Comparison of ENCODE assay signal across 8 cellular contexts in genomic region chr13:20704459-20705069, GRCh38. TPM values are rescaled to one million over a fixed set of nuclear protein-coding genes. Genes with fewer than 3 reads are reported as not detected.
DNase-seq lines count a peak whose midpoint lies in the region; ATAC-seq and TF ChIP-seq lines count a peak whose summit lies in the region.

No MANE protein-coding gene starts in this region.

- H3K27me3 ChIP-seq in H7 (ENCODE audit: control insufficient read depth, insufficient read depth, low read length): peaks cover 36% of the 10 kb centered on the region

- CTCF ChIA-PET in T-cell (lab: Charles Lee) (interaction anchor here in 1 of 2 donors (0.6 to 1.0 kb wide), 3 partner anchors 33 to 938 kb away, joined by 3 to 5 read pairs (median 4); no protein-coding TSS in a partner anchor), HEK293T (lab: Yijun Ruan, JAX) (interaction anchor here (0.5 to 0.6 kb wide), 3 partner anchors 55 to 165 kb away, joined by 3 to 5 read pairs (median 4); no protein-coding TSS in a partner anchor)

- no peaks in the 10 kb centered on the region for H3K36me3 Mint-ChIP-seq in T-cell

- H3K27ac Mint-ChIP-seq in T-cell: no peak overlapping the region

- peak; percentile 71 for DNase-seq in H7
- DNase-seq in T-cell: no peak
- no peak for DNase-seq in fibroblast of villous mesenchyme (ENCODE audit: low read depth)
- no peak for DNase-seq in sciatic nerve (ENCODE audit: low spot score)
- DNase-seq in HEK293T (ENCODE audit: extremely low spot score): no peak
- DNase-seq in stimulated activated CD4-positive, alpha-beta T cell treated with anti-CD3 and anti-CD28 coated beads, Interleukin-4, amount 100 ng/mL, for 24 hours: no peak

- H3K4me1 Mint-ChIP-seq in T-cell: peaks cover 7 to 16% (median 13%) of the 10 kb centered on the region in 3 donors

- peaks cover 13 to 15% of the 10 kb centered on the region in 2 donors for H3K27me3 Mint-ChIP-seq in T-cell

- H3K36me3 ChIP-seq in H7 (replicated peaks; ENCODE audit: control insufficient read depth, insufficient read depth, low read length): no peaks in the 10 kb centered on the region

- intact Hi-C loops in sciatic nerve (cut with DNase I): loop anchor here (10.0 kb wide), 1 partner anchor 210 kb away; no protein-coding TSS in a partner anchor

- ATAC-seq in T-cell (replicated peaks in 1 of 4) (peak in 2 of 4 experiments; percentile 4 to 27), sciatic nerve (peak; percentile 11), GM18867 (IDR thresholded peaks at IDR 0.05; ENCODE audit: unreplicated experiment) (no peak), GM21515 (IDR thresholded peaks at IDR 0.05; ENCODE audit: unreplicated experiment) (no peak)

- no peak for TF ChIP-seq CTCF in fibroblast of villous mesenchyme (IDR thresholded peaks at IDR 0.05; ENCODE audit: insufficient read depth, low read depth, low read length)

- no peaks in the 10 kb centered on the region for H3K9me3 Mint-ChIP-seq in T-cell

- H3K4me3 Mint-ChIP-seq in T-cell: peak overlapping the region; percentile 62 to 78 (median 75)

- POLR2A ChIA-PET in T-cell (lab: Charles Lee) (interaction anchor here in 1 of 2 donors (0.8 kb wide), 1 partner anchor 212 kb away, joined by 3 read pairs; no protein-coding TSS in a partner anchor), HEK293T (lab: Yijun Ruan, JAX) (interaction anchor here (0.6 to 0.7 kb wide), 2 partner anchors 25 to 136 kb away, joined by 3 read pairs; no protein-coding TSS in a partner anchor)

- H3K4me3 ChIP-seq in H7 (ENCODE audit: insufficient read depth, low read depth, low read length): peak overlapping the region; percentile 40
- peak overlapping the region; percentile 69 for H3K4me3 ChIP-seq in fibroblast of villous mesenchyme (ENCODE audit: low read depth, low read length)

TF ChIP-seq in HEK293T, 16 proteins besides CTCF, POLR2A, EP300 and RAD21:
- no peak for TF ChIP-seq CTBP1 (IDR thresholded peaks at IDR 0.05; ENCODE audit: borderline replicate concordance)
- no peak for TF ChIP-seq LEF1 (IDR thresholded peaks at IDR 0.05; ENCODE audit: borderline replicate concordance)
- TF ChIP-seq HDGF (IDR thresholded peaks at IDR 0.05; ENCODE audit: borderline replicate concordance): no peak
- TF ChIP-seq ZNF384 (IDR thresholded peaks at IDR 0.05): no peak
- TF ChIP-seq, protein P1, sequence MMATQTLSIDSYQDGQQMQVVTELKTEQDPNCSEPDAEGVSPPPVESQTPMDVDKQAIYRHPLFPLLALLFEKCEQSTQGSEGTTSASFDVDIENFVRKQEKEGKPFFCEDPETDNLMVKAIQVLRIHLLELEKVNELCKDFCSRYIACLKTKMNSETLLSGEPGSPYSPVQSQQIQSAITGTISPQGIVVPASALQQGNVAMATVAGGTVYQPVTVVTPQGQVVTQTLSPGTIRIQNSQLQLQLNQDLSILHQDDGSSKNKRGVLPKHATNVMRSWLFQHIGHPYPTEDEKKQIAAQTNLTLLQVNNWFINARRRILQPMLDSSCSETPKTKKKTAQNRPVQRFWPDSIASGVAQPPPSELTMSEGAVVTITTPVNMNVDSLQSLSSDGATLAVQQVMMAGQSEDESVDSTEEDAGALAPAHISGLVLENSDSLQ (IDR thresholded peaks at IDR 0.05): no peak
- TF ChIP-seq FOXK2 (IDR thresholded peaks at IDR 0.05): no peak
- no peak for TF ChIP-seq BHLHE40 (IDR thresholded peaks at IDR 0.05; ENCODE audit: borderline replicate concordance)
- no peak for TF ChIP-seq ARNT (IDR thresholded peaks at IDR 0.05)
- TF ChIP-seq ELF4 (IDR thresholded peaks at IDR 0.05): no peak
- TF ChIP-seq TARDBP (IDR thresholded peaks at IDR 0.05): no peak
- no peak for TF ChIP-seq SUZ12 (IDR thresholded peaks at IDR 0.05)
- TF ChIP-seq NFRKB (IDR thresholded peaks at IDR 0.05): no peak
- no peak for TF ChIP-seq FOXM1 (IDR thresholded peaks at IDR 0.05; ENCODE audit: borderline replicate concordance)
- no peak for TF ChIP-seq L3MBTL2 (conservative IDR thresholded peaks at IDR 0.05)
- TF ChIP-seq FOXA1 (IDR thresholded peaks at IDR 0.05): no peak
- no peak for TF ChIP-seq SP1 (IDR thresholded peaks at IDR 0.05)
TF ChIP-seq in HEK293T: peak in this region for 0.

RNA-seq across cellular contexts. Expression of gene IL17D, which starts 1.1 kb away (rescaled TPM):
- 0.15 TPM in 1 of 2 replicates, not detected in the other for total RNA-seq in H7 (2014; rRNA removed; shearing (Covaris generic))
- total RNA-seq in T-cell (under 1 TPM in 3 of 5 donors, not detected in 2; 0.13 to 0.20 (median 0.16) TPM), fibroblast of villous mesenchyme (under 0.01 and 0.64 TPM in 2 replicates), sciatic nerve (4.9 TPM)
